ENCODE assay signal across 9 cellular contexts in genomic region chr18:49561377-49562193, GRCh38. TPM values are rescaled to one million over a fixed set of nuclear protein-coding genes. Genes with fewer than 3 reads are reported as not detected.
DNase-seq lines count a peak whose midpoint lies in the region; ATAC-seq and TF ChIP-seq lines count a peak whose summit lies in the region.
"Had no signal": no experiment of that assay in that cellular context is flagged by ENCODE, and none has a peak within 500 bp of the region (broad histone marks: within the 10 kb centered on the region; RNA-seq: fewer than 3 reads in every experiment).

TSS of gene LIPG (plus strand) at chr18:49562057. CDS start at chr18:49562309, 252 bp downstream.

- ATAC-seq in GM21529 (IDR thresholded peaks at IDR 0.05; ENCODE audit: unreplicated experiment) (peak; percentile 59), T-cell (replicated peaks in 1 of 4) (peak; percentile 66 to 85 (median 70)), left colon (peak; percentile 85), HG02798 (IDR thresholded peaks at IDR 0.05; ENCODE audit: poor library complexity, unreplicated experiment) (no peak)
- peak; percentile 58 for ATAC-seq in central memory CD8-positive, alpha-beta T cell (replicated peaks; ENCODE audit: extremely low read depth, poor library complexity, severe bottlenecking)

- intact Hi-C loops in left colon (cut with DNase I, micrococcal nuclease): no loop called here

- no peak within 1 kb of the TSS for H3K4me3 ChIP-seq in NB4 (ENCODE audit: low read depth, low read length)

- H3K4me1 Mint-ChIP-seq in T-cell: peaks cover 21 to 32% (median 28%) of the 10 kb centered on the region in 3 donors
- H3K4me1 Mint-ChIP-seq in central memory CD8-positive, alpha-beta T cell: peaks cover 28% of the 10 kb centered on the region

- H3K27ac Mint-ChIP-seq in T-cell: peak within 1 kb of the TSS in 1 of 2 donors; percentile 23
- no peak within 1 kb of the TSS for H3K27ac Mint-ChIP-seq in central memory CD8-positive, alpha-beta T cell (ENCODE audit: low read depth)

- no peaks in the 10 kb centered on the region for H3K36me3 Mint-ChIP-seq in T-cell
- no peaks in the 10 kb centered on the region for H3K36me3 Mint-ChIP-seq in central memory CD8-positive, alpha-beta T cell (ENCODE audit: insufficient read depth)

- no peaks in the 10 kb centered on the region for H3K9me3 Mint-ChIP-seq in T-cell
- no peaks in the 10 kb centered on the region for H3K9me3 Mint-ChIP-seq in central memory CD8-positive, alpha-beta T cell

- DNase-seq in COR-L47 (lab: John Stamatoyannopoulos, UW): peak; percentile 77
- peak; percentile 41 for DNase-seq in NB4 (ENCODE audit: low read depth)
- DNase-seq in T-cell: peak in 19 of 34 experiments; percentile 2 to 30 (median 10)
- DNase-seq in central memory CD8-positive, alpha-beta T cell (ENCODE audit: low spot score in 2 of 2): no peak
- peak; percentile 81 to 88 for DNase-seq in left colon
- peak; percentile 22 for DNase-seq in stimulated activated CD4-positive, alpha-beta T cell treated with anti-CD3 and anti-CD28 coated beads, Interleukin-2, amount 100 ng/mL, for 4 hours (ENCODE audit: low read depth)

- peaks cover 72 to 78% of the 10 kb centered on the region in 2 donors for H3K27me3 Mint-ChIP-seq in T-cell
- peaks cover 81% of the 10 kb centered on the region for H3K27me3 Mint-ChIP-seq in central memory CD8-positive, alpha-beta T cell

- TF ChIP-seq POLR2A in NB4 (IDR thresholded peaks at IDR 0.05; ENCODE audit: extremely low read depth, insufficient read length): no peak

- peak within 1 kb of the TSS; percentile 68 to 81 (median 68) for H3K4me3 Mint-ChIP-seq in T-cell
- peak within 1 kb of the TSS; percentile 69 for H3K4me3 Mint-ChIP-seq in central memory CD8-positive, alpha-beta T cell

- CTCF ChIA-PET in T-cell (lab: Charles Lee): no interaction called here

- POLR2A ChIA-PET in T-cell (lab: Charles Lee): no interaction called here

- TF ChIP-seq CTCF in NB4 (IDR thresholded peaks at IDR 0.05; ENCODE audit: low read depth, low read length): no peak

RNA-seq across cellular contexts. Expression of gene LIPG, which starts in this region (rescaled TPM):
- under 1 TPM in 3 of 5 donors, not detected in 2; 0.22 to 0.76 (median 0.26) TPM for total RNA-seq in T-cell
- total RNA-seq in left colon: 10 to 100 TPM; 14.2 to 39.0 TPM
- total RNA-seq: SK-MEL-5 had no signal

Comparison
In these comparisons a context has a peak if more than half of its experiments do, and no peak if none do; other contexts are left out.
1. RNA of gene LIPG (total RNA-seq): 14.2 to 39.0 TPM in left colon; 0.22 to 0.76 TPM in T-cell; every median in the first group is over 4 times any median in the second.
2. Peak in DNase-seq and ATAC-seq in T-cell; RNA of the gene not detected or under 1 TPM.
3. DNase-seq: peak in COR-L47 (single experiment), NB4 (single experiment), left colon (2 of 2) and stimulated activated CD4-positive, alpha-beta T cell treated with anti-CD3 and anti-CD28 coated beads, Interleukin-2, amount 100 ng/mL, for 4 hours (single experiment); none in central memory CD8-positive, alpha-beta T cell (0 of 2).